ENCODE assay signal across 16 cellular contexts in genomic region chr3:56667973-56668579, GRCh38. TPM values are rescaled to one million over a fixed set of nuclear protein-coding genes. Genes with fewer than 3 reads are reported as not detected.
DNase-seq lines count a peak whose midpoint lies in the region; ATAC-seq, FAIRE-seq and TF ChIP-seq lines count a peak whose summit lies in the region.
"Had no signal": no experiment of that assay in that cellular context is flagged by ENCODE, and none has a peak within 500 bp of the region (broad histone marks: within the 10 kb centered on the region; RNA-seq: fewer than 3 reads in every experiment).

No MANE protein-coding gene starts in this region.

- ATAC-seq in memory B cell (ENCODE audit: low read depth) (no peak), GM21423 (IDR thresholded peaks at IDR 0.05; ENCODE audit: unreplicated experiment) (no peak)
- ATAC-seq: HCT116; stimulated activated naive B cell treated with anti-CD40 and anti-IgM and Interleukin-4, amounts not matched to agents 10 μg/mL and 1 μg/mL and 100 μg/mL, for 72 hours had no signal

- peak overlapping the region; percentile 2 for H3K27ac Mint-ChIP-seq in activated CD4-positive, alpha-beta T cell treated with anti-CD3 and anti-CD28 coated beads, Interleukin-2, amount 10 ng/mL, durations not matched to agents 24 days and 14 days
- peak overlapping the region; percentile 41 for H3K27ac Mint-ChIP-seq in memory B cell
- H3K27ac Mint-ChIP-seq: stimulated activated naive B cell treated with anti-CD40 and anti-IgM and Interleukin-4, amounts not matched to agents 10 μg/mL and 1 μg/mL and 100 μg/mL, for 72 hours had no signal

- no peak overlapping the region for H3K4me3 Mint-ChIP-seq in activated CD4-positive, alpha-beta T cell treated with anti-CD3 and anti-CD28 coated beads, Interleukin-2, amount 10 ng/mL, durations not matched to agents 24 days and 14 days
- no peak overlapping the region for H3K4me3 Mint-ChIP-seq in memory B cell
- H3K4me3 Mint-ChIP-seq: neural crest cell; stimulated activated naive B cell treated with anti-CD40 and anti-IgM and Interleukin-4, amounts not matched to agents 10 μg/mL and 1 μg/mL and 100 μg/mL, for 72 hours had no signal

- no peak for DNase-seq in activated CD4-positive, alpha-beta T cell treated with anti-CD3 and anti-CD28 coated beads, Interleukin-2, amount 10 ng/mL, durations not matched to agents 24 days and 14 days
- no peak for DNase-seq in activated CD4-positive, alpha-beta T cell treated with anti-CD3 and anti-CD28 coated beads for 48 hours
- DNase-seq in HPDE6-E6E7 (ENCODE audit: extremely low spot score) (peak; percentile 4), bronchial epithelial cell (ENCODE audit: low read depth) (peak; percentile 62), memory B cell (ENCODE audit: low spot score in 2 of 2) (no peak), NCI-H1417 treated with DMSO at 0.1 percent for 48 hours (lab: John Stamatoyannopoulos, UW) (no peak), NCI-H128 (lab: John Stamatoyannopoulos, UW; ENCODE audit: unreplicated experiment) (no peak)
- DNase-seq: 8988T; activated effector memory CD4-positive, alpha-beta T cell treated with anti-CD3 and anti-CD28 coated beads, Interleukin-2, amount 50 U/mL, for 16 hours; dermis blood vessel endothelial cell; NCI-H1436 treated with DMSO at 0.1 percent for 48 hours; stimulated activated naive B cell treated with anti-CD40 and anti-IgM and Interleukin-4, amounts not matched to agents 10 μg/mL and 1 μg/mL and 100 μg/mL, for 72 hours had no signal

- peaks cover 3% of the 10 kb centered on the region for H3K9me3 Mint-ChIP-seq in activated CD4-positive, alpha-beta T cell treated with anti-CD3 and anti-CD28 coated beads, Interleukin-2, amount 10 ng/mL, durations not matched to agents 24 days and 14 days
- no peaks in the 10 kb centered on the region for H3K9me3 Mint-ChIP-seq in memory B cell
- H3K9me3 Mint-ChIP-seq: neural crest cell; stimulated activated naive B cell treated with anti-CD40 and anti-IgM and Interleukin-4, amounts not matched to agents 10 μg/mL and 1 μg/mL and 100 μg/mL, for 72 hours had no signal

- TF ChIP-seq CTCF in bronchial epithelial cell (IDR thresholded peaks at IDR 0.05; ENCODE audit: insufficient read depth, low read length, severe bottlenecking): no peak

- peaks cover 72% of the 10 kb centered on the region for H3K36me3 Mint-ChIP-seq in activated CD4-positive, alpha-beta T cell treated with anti-CD3 and anti-CD28 coated beads, Interleukin-2, amount 10 ng/mL, durations not matched to agents 24 days and 14 days (ENCODE audit: low read depth)
- peaks cover 33% of the 10 kb centered on the region for H3K36me3 Mint-ChIP-seq in memory B cell

- H3K4me1 Mint-ChIP-seq in activated CD4-positive, alpha-beta T cell treated with anti-CD3 and anti-CD28 coated beads, Interleukin-2, amount 10 ng/mL, durations not matched to agents 24 days and 14 days: peaks cover 11% of the 10 kb centered on the region
- peaks cover 7% of the 10 kb centered on the region for H3K4me1 Mint-ChIP-seq in memory B cell
- H3K4me1 Mint-ChIP-seq: neural crest cell had no signal

- intact Hi-C loops in activated CD4-positive, alpha-beta T cell treated with anti-CD3 and anti-CD28 coated beads, Interleukin-2, amount 10 ng/mL, durations not matched to agents 24 days and 14 days (cut with micrococcal nuclease): no loop called here

- no peak overlapping the region for H3K4me3 ChIP-seq in bronchial epithelial cell (ENCODE audit: low read depth, low read length)
- H3K4me3 ChIP-seq: BLaER1 had no signal

- no peaks in the 10 kb centered on the region for H3K27me3 ChIP-seq in bronchial epithelial cell (ENCODE audit: control insufficient read depth, insufficient read depth, low read length)
- H3K27me3 ChIP-seq: BLaER1 had no signal

- H3K27me3 Mint-ChIP-seq in activated CD4-positive, alpha-beta T cell treated with anti-CD3 and anti-CD28 coated beads, Interleukin-2, amount 10 ng/mL, durations not matched to agents 24 days and 14 days: no peaks in the 10 kb centered on the region
- H3K27me3 Mint-ChIP-seq in memory B cell: no peaks in the 10 kb centered on the region
- H3K27me3 Mint-ChIP-seq: stimulated activated naive B cell treated with anti-CD40 and anti-IgM and Interleukin-4, amounts not matched to agents 10 μg/mL and 1 μg/mL and 100 μg/mL, for 72 hours had no signal

- no peak for FAIRE-seq in bronchial epithelial cell (lab: Jason Lieb, UNC)

- peaks cover 6% of the 10 kb centered on the region for H3K36me3 ChIP-seq in bronchial epithelial cell (ENCODE audit: control insufficient read depth, insufficient read depth, low read length)

RNA-seq across cellular contexts. Expression of gene TASOR, which starts 15.0 kb away (rescaled TPM):
- total RNA-seq in activated CD4-positive, alpha-beta T cell treated with anti-CD3 and anti-CD28 coated beads, Interleukin-2, amount 10 ng/mL, durations not matched to agents 24 days and 14 days: 65.0 and 65.1 TPM in 2 replicates
- total RNA-seq in bronchial epithelial cell: 45.0 and 49.4 TPM in 2 replicates

Comparison
In these comparisons a context has a peak if more than half of its experiments do, and no peak if none do; other contexts are left out.
1. DNase-seq: peak in HPDE6-E6E7 (single experiment) and bronchial epithelial cell (single experiment); none in activated CD4-positive, alpha-beta T cell treated with anti-CD3 and anti-CD28 coated beads, Interleukin-2, amount 10 ng/mL, durations not matched to agents 24 days and 14 days (single experiment), activated CD4-positive, alpha-beta T cell treated with anti-CD3 and anti-CD28 coated beads for 48 hours (single experiment), memory B cell (0 of 2), NCI-H1417 treated with DMSO at 0.1 percent for 48 hours (single experiment) and NCI-H128 (single experiment).